1 cellular context compared by ENCODE assay signal in genomic region chr7:154871483-154871882, GRCh38.
TF ChIP-seq lines count a peak whose summit lies in the region.

No MANE protein-coding gene starts in this region.

TF ChIP-seq in SK-N-SH, 30 proteins besides CTCF, POLR2A, EP300 and RAD21 (continued from another document):
- TF ChIP-seq REST (IDR thresholded peaks at IDR 0.05; ENCODE audit: low read depth, low read length) (no peak), PBX3 (IDR thresholded peaks at IDR 0.05) (no peak), MAX (IDR thresholded peaks at IDR 0.05; ENCODE audit: low read depth) (no peak), ZBTB33 (IDR thresholded peaks at IDR 0.05; ENCODE audit: borderline replicate concordance, low read depth) (no peak), NRF1 (IDR thresholded peaks at IDR 0.05; ENCODE audit: low read depth, low read length) (no peak), NFIC (IDR thresholded peaks at IDR 0.05; ENCODE audit: borderline replicate concordance) (no peak), GATA2 (CRISPR knock-in tag; IDR thresholded peaks at IDR 0.05) (peak; percentile 78; the same call in 1 of the 2 replicates), TAF1 (IDR thresholded peaks at IDR 0.05; ENCODE audit: borderline replicate concordance, low read depth, low read length) (no peak)
